14 cellular contexts compared by ENCODE assay signal in the genomic region with DNA sequence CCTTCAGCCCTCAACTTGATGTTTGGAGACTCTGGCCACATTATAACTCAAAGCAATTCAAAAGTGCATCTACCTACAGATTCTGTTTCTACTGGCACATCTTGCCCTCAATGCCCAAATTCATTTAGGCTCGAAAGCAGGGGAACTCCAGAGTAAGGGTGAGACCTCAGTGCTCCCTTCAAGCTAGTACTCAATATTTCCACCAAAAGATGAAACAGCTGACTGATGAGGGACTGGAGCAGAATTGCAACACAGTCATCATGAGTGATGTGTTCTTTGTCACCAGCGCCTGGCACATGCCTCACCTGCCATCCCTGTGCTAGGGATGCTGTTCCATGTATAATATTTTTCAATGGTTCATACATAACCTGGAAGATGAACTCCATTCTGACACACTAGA.
DNase-seq lines count a peak whose midpoint lies in the region; ATAC-seq and TF ChIP-seq lines count a peak whose summit lies in the region.
"Had no signal": no experiment of that assay in that cellular context is flagged by ENCODE, and none has a peak within 500 bp of the region (broad histone marks: within the 10 kb centered on the region; RNA-seq: fewer than 3 reads in every experiment).

No MANE protein-coding gene starts in this region.

- ATAC-seq in activated T-cell treated with anti-CD3 and anti-CD28 coated beads, Interleukin-2, amount 50 U/mL, for 72 hours (replicated peaks in 1 of 2): peak; percentile 74 to 79
- ATAC-seq in IMR-90 (ENCODE audit: low read depth): no peak
- ATAC-seq in stimulated activated effector memory CD8-positive, alpha-beta T cell treated with anti-CD3 and anti-CD28 coated beads, Interleukin-12 subunit alpha, Interleukin-12 subunit beta, amount 100 ng/mL, for 72 hours: peak; percentile 84
- ATAC-seq: CD8-positive, alpha-beta T cell; HepG2 had no signal

- H3K27ac Mint-ChIP-seq in activated T-cell treated with anti-CD3 and anti-CD28 coated beads, Interleukin-2, amount 50 U/mL, for 72 hours: no peak overlapping the region
- H3K27ac Mint-ChIP-seq in stimulated activated effector memory CD8-positive, alpha-beta T cell treated with anti-CD3 and anti-CD28 coated beads, Interleukin-12 subunit alpha, Interleukin-12 subunit beta, amount 100 ng/mL, for 72 hours: peak overlapping the region; percentile 46
- H3K27ac Mint-ChIP-seq in mesothelial cell of epicardium: no peak overlapping the region
- H3K27ac Mint-ChIP-seq: B cell; CD8-positive, alpha-beta T cell had no signal

- H3K27ac ChIP-seq in IMR-90 (ENCODE audit: insufficient read depth, low read length): no peak overlapping the region
- H3K27ac ChIP-seq: BLaER1 treated with 17β-estradiol and CSF1 and Interleukin-3, amounts not matched to agents 10 nM and 100 nM had no signal

- no peak overlapping the region for H2BK120ac ChIP-seq in IMR-90 (ENCODE audit: low read depth, low read length)

- intact Hi-C loops in IMR-90 (cut with micrococcal nuclease): loop anchor here (10.0 kb wide), 1 partner anchor 96 kb away; no protein-coding TSS in a partner anchor

- no peaks in the 10 kb centered on the region for H3K79me1 ChIP-seq in IMR-90 (ENCODE audit: low read depth in 1 of 2, low read length in 2 of 2)

- no peak overlapping the region for H3K4ac ChIP-seq in IMR-90 (ENCODE audit: low read depth, low read length)

- H3K9me3 ChIP-seq in IMR-90 (ENCODE audit: control insufficient read depth, insufficient read depth, low read length): no peaks in the 10 kb centered on the region
- H3K9me3 ChIP-seq: BLaER1 treated with 17β-estradiol and CSF1 and Interleukin-3, amounts not matched to agents 10 nM and 100 nM; HAP-1 had no signal

- H3K23ac ChIP-seq in IMR-90 (ENCODE audit: low read depth, low read length): no peak overlapping the region

- no peak for TF ChIP-seq POLR2A in IMR-90 (IDR thresholded peaks at IDR 0.05; ENCODE audit: low read depth, low read length)

- TF ChIP-seq CTCF in IMR-90 (conservative IDR thresholded peaks at IDR 0.05; ENCODE audit: low read depth, low read length) (no peak), mesothelial cell of epicardium (IDR thresholded peaks at IDR 0.05; ENCODE audit: unreplicated experiment) (no peak)

- H4K20me1 ChIP-seq in IMR-90 (ENCODE audit: insufficient read depth, low read length): no peaks in the 10 kb centered on the region
- H4K20me1 ChIP-seq: BLaER1 treated with 17β-estradiol and CSF1 and Interleukin-3, amounts not matched to agents 10 nM and 100 nM had no signal

- no peaks in the 10 kb centered on the region for H3K27me3 ChIP-seq in IMR-90 (ENCODE audit: control insufficient read depth, insufficient read depth, low read length)
- H3K27me3 ChIP-seq: BLaER1 treated with 17β-estradiol and CSF1 and Interleukin-3, amounts not matched to agents 10 nM and 100 nM had no signal

- no peak overlapping the region for H2BK5ac ChIP-seq in IMR-90 (ENCODE audit: low read depth, low read length, poor library complexity, severe bottlenecking)

- H2AK9ac ChIP-seq in IMR-90 (replicated peaks; ENCODE audit: low read depth, low read length, poor library complexity): no peak overlapping the region

- TF ChIP-seq RAD21 in IMR-90 (IDR thresholded peaks at IDR 0.05; ENCODE audit: low read length): no peak

- no peak overlapping the region for H3K14ac ChIP-seq in IMR-90 (replicated peaks; ENCODE audit: low read depth, low read length)

- no peak overlapping the region for H4K8ac ChIP-seq in IMR-90 (ENCODE audit: low read depth in 2 of 2, low read length in 2 of 2)

- H3K36me3 Mint-ChIP-seq in activated T-cell treated with anti-CD3 and anti-CD28 coated beads, Interleukin-2, amount 50 U/mL, for 72 hours (ENCODE audit: insufficient read depth in 2 of 2): no peaks in the 10 kb centered on the region
- no peaks in the 10 kb centered on the region for H3K36me3 Mint-ChIP-seq in stimulated activated effector memory CD8-positive, alpha-beta T cell treated with anti-CD3 and anti-CD28 coated beads, Interleukin-12 subunit alpha, Interleukin-12 subunit beta, amount 100 ng/mL, for 72 hours
- no peaks in the 10 kb centered on the region for H3K36me3 Mint-ChIP-seq in mesothelial cell of epicardium
- H3K36me3 Mint-ChIP-seq: CD8-positive, alpha-beta T cell had no signal

- peaks cover 11% of the 10 kb centered on the region for H3K4me1 ChIP-seq in IMR-90 (ENCODE audit: control insufficient read depth, insufficient read depth, low read length)

- peak overlapping the region; percentile 40; the same call in 1 of the 2 replicates for H2AK5ac ChIP-seq in IMR-90 (ENCODE audit: low read depth, low read length)

- peak overlapping the region; percentile 20; the same call in 1 of the 3 replicates for H2BK15ac ChIP-seq in IMR-90 (ENCODE audit: low read depth, low read length)

- H3K4me2 ChIP-seq in IMR-90 (ENCODE audit: low read depth, low read length): no peak overlapping the region
- H3K4me2 ChIP-seq: BLaER1 treated with 17β-estradiol and CSF1 and Interleukin-3, amounts not matched to agents 10 nM and 100 nM had no signal

- H3K9me1 ChIP-seq in IMR-90 (ENCODE audit: insufficient read depth, low read length): 0 out of 2 replicates have a peak, but pooled peaks cover 3% of the 10 kb centered on the region

- peaks cover 10% of the 10 kb centered on the region for H3K27me3 Mint-ChIP-seq in activated T-cell treated with anti-CD3 and anti-CD28 coated beads, Interleukin-2, amount 50 U/mL, for 72 hours (ENCODE audit: low read depth)
- H3K27me3 Mint-ChIP-seq in mesothelial cell of epicardium (ENCODE audit: low read depth): no peaks in the 10 kb centered on the region
- H3K27me3 Mint-ChIP-seq: B cell had no signal

- DNase-seq in activated T-cell treated with anti-CD3 and anti-CD28 coated beads, Interleukin-2, amount 50 U/mL, for 72 hours: peak; percentile 2 to 3
- DNase-seq in activated T-cell treated with anti-CD3 and anti-CD28 coated beads for 4 hours: no peak
- no peak for DNase-seq in IMR-90
- no peak for DNase-seq in stimulated activated effector memory CD8-positive, alpha-beta T cell treated with anti-CD3 and anti-CD28 coated beads, Interleukin-12 subunit alpha, Interleukin-12 subunit beta, amount 100 ng/mL, for 72 hours (ENCODE audit: low spot score in 2 of 2)
- DNase-seq in mesothelial cell of epicardium (ENCODE audit: low spot score in 2 of 2, unreplicated experiment in 2 of 2): no peak
- DNase-seq in mesenteric fat pad (ENCODE audit: low spot score): no peak
- DNase-seq: Calu3; CD8-positive, alpha-beta T cell; DMS79 treated with DMSO at 0.1 percent for 48 hours; GF-D8 had no signal

- dilution Hi-C loops in IMR-90 (cut with HindIII; ENCODE audit: low sequenced_read_pairs, unreplicated experiment): no loop called here

- H3K4me1 Mint-ChIP-seq in activated T-cell treated with anti-CD3 and anti-CD28 coated beads, Interleukin-2, amount 50 U/mL, for 72 hours (ENCODE audit: low read depth): peaks cover 30% of the 10 kb centered on the region
- H3K4me1 Mint-ChIP-seq in stimulated activated effector memory CD8-positive, alpha-beta T cell treated with anti-CD3 and anti-CD28 coated beads, Interleukin-12 subunit alpha, Interleukin-12 subunit beta, amount 100 ng/mL, for 72 hours: peaks cover 52% of the 10 kb centered on the region
- H3K4me1 Mint-ChIP-seq in mesothelial cell of epicardium: peaks cover 2% of the 10 kb centered on the region
- H3K4me1 Mint-ChIP-seq: B cell had no signal

- H2BK20ac ChIP-seq in IMR-90 (ENCODE audit: low read depth, low read length): peak overlapping the region; percentile 12

- no peak overlapping the region for H2AFZ ChIP-seq in IMR-90 (replicated peaks; ENCODE audit: low read length, poor library complexity)

- H3K9ac ChIP-seq in IMR-90 (ENCODE audit: low read depth, low read length): no peak overlapping the region
- H3K9ac ChIP-seq: BLaER1 treated with 17β-estradiol and CSF1 and Interleukin-3, amounts not matched to agents 10 nM and 100 nM had no signal

- in situ Hi-C loops in IMR-90 (cut with MboI; ENCODE audit: low sequenced_read_pairs): no loop called here

- whole genome bisulfite sequencing in IMR-90 (ENCODE audit: extremely low coverage in 2 of 2, insufficient read length in 1 of 2), 2 experiments: no CpG with 5 or more reads among the region's 2 CpGs

- POLR2A ChIA-PET in IMR-90 (lab: Charles Lee; ENCODE audit: unreplicated experiment): no interaction called here

- H3K56ac ChIP-seq in IMR-90 (ENCODE audit: extremely low read depth, insufficient read depth, low read length): no peak overlapping the region

- no peak overlapping the region for H3K18ac ChIP-seq in IMR-90 (ENCODE audit: low read depth, low read length)

- H4K5ac ChIP-seq in IMR-90 (ENCODE audit: low read depth, low read length): no peak overlapping the region

- H3K4me3 Mint-ChIP-seq in activated T-cell treated with anti-CD3 and anti-CD28 coated beads, Interleukin-2, amount 50 U/mL, for 72 hours: no peak overlapping the region
- no peak overlapping the region for H3K4me3 Mint-ChIP-seq in stimulated activated effector memory CD8-positive, alpha-beta T cell treated with anti-CD3 and anti-CD28 coated beads, Interleukin-12 subunit alpha, Interleukin-12 subunit beta, amount 100 ng/mL, for 72 hours
- H3K4me3 Mint-ChIP-seq in mesothelial cell of epicardium: no peak overlapping the region
- H3K4me3 Mint-ChIP-seq: B cell; CD8-positive, alpha-beta T cell had no signal

- CTCF ChIA-PET in IMR-90 (lab: Yijun Ruan, JAX): no interaction called here

- H3K4me3 ChIP-seq in IMR-90 (ENCODE audit: insufficient read depth, low read depth, low read length): no peak overlapping the region
- H3K4me3 ChIP-seq: BLaER1 treated with 17β-estradiol and CSF1 and Interleukin-3, amounts not matched to agents 10 nM and 100 nM; HAP-1 had no signal

- peaks cover 0 to 2% of the 10 kb centered on the region in 2 donors for H3K9me3 Mint-ChIP-seq in activated T-cell treated with anti-CD3 and anti-CD28 coated beads, Interleukin-2, amount 50 U/mL, for 72 hours
- H3K9me3 Mint-ChIP-seq in stimulated activated effector memory CD8-positive, alpha-beta T cell treated with anti-CD3 and anti-CD28 coated beads, Interleukin-12 subunit alpha, Interleukin-12 subunit beta, amount 100 ng/mL, for 72 hours: no peaks in the 10 kb centered on the region
- H3K9me3 Mint-ChIP-seq in mesothelial cell of epicardium: peaks cover 10% of the 10 kb centered on the region
- H3K9me3 Mint-ChIP-seq: CD8-positive, alpha-beta T cell had no signal

- no TSS peak for BruUV-seq in IMR-90 (replicated peaks; lab: Mats Ljungman, UMichigan)

- no peaks in the 10 kb centered on the region for H3K36me3 ChIP-seq in IMR-90 (ENCODE audit: control insufficient read depth, insufficient read depth, low read length)
- H3K36me3 ChIP-seq: BLaER1 treated with 17β-estradiol and CSF1 and Interleukin-3, amounts not matched to agents 10 nM and 100 nM; HAP-1 had no signal

- H4K91ac ChIP-seq in IMR-90 (ENCODE audit: insufficient read depth, low read depth, low read length): 0 out of 2 replicates have a peak overlapping the region, but pooled peaks have one; percentile 15

TF ChIP-seq in IMR-90, 13 proteins besides CTCF, POLR2A, EP300 and RAD21 (continues in another document):
- no peak for TF ChIP-seq SMC3 (IDR thresholded peaks at IDR 0.05; ENCODE audit: low read depth, low read length)
- no peak for TF ChIP-seq RFX5 (IDR thresholded peaks at IDR 0.05; ENCODE audit: low read depth, low read length)
- no peak for TF ChIP-seq MXI1 (IDR thresholded peaks at IDR 0.05; ENCODE audit: borderline replicate concordance, low read depth, low read length)
- no peak for TF ChIP-seq CEBPB (IDR thresholded peaks at IDR 0.05; ENCODE audit: low read depth, low read length)
- TF ChIP-seq BHLHE40 (IDR thresholded peaks at IDR 0.05; ENCODE audit: low read depth, low read length): no peak

Comparison
In these comparisons a context has a peak if more than half of its experiments do, and no peak if none do; other contexts are left out.
1. DNase-seq: peak in activated T-cell treated with anti-CD3 and anti-CD28 coated beads, Interleukin-2, amount 50 U/mL, for 72 hours (2 of 2); none in activated T-cell treated with anti-CD3 and anti-CD28 coated beads for 4 hours (single experiment), IMR-90 (single experiment), stimulated activated effector memory CD8-positive, alpha-beta T cell treated with anti-CD3 and anti-CD28 coated beads, Interleukin-12 subunit alpha, Interleukin-12 subunit beta, amount 100 ng/mL, for 72 hours (0 of 2), mesothelial cell of epicardium (0 of 2) and mesenteric fat pad (single experiment).